ENCODE assay signal across 21 cellular contexts in genomic region chr1:227959325-227959860, GRCh38. TPM values are rescaled to one million over a fixed set of nuclear protein-coding genes. Genes with fewer than 3 reads are reported as not detected.
DNase-seq lines count a peak whose midpoint lies in the region; ATAC-seq and TF ChIP-seq lines count a peak whose summit lies in the region.
"Had no signal": no experiment of that assay in that cellular context is flagged by ENCODE, and none has a peak within 500 bp of the region (broad histone marks: within the 10 kb centered on the region; RNA-seq: fewer than 3 reads in every experiment).

No MANE protein-coding gene starts in this region.

- DNase-seq in GM23338 (ENCODE audit: low spot score) = peak; percentile 15
- no peak for DNase-seq in IMR-90
- DNase-seq in islet precursor cell = peak; percentile 20
- DNase-seq in sciatic nerve (ENCODE audit: low spot score) = peak; percentile 17
- no peak for DNase-seq in NCI-H2081 (lab: John Stamatoyannopoulos, UW)
- DNase-seq in GM10248 (ENCODE audit: extremely low spot score) = no peak
- no peak for DNase-seq in stimulated activated naive CD8-positive, alpha-beta T cell treated with anti-CD3 and anti-CD28 coated beads, Interleukin-15, amount 100 ng/mL, for 72 hours
- DNase-seq: BE2C; Calu3; CD4-positive, alpha-beta memory T cell; Karpas-422; MM.1S; NCI-H1417; NCI-H187 treated with DMSO at 0.1 percent for 48 hours; NCI-H2171; NCI-H446 treated with DMSO at 0.1 percent for 48 hours; NK-92 treated with Interleukin-12 subunit alpha and Interleukin-12 subunit beta, amount 100 ng/mL, for 24 hours; SIG-M5 had no signal

- H3K18ac ChIP-seq in IMR-90 (ENCODE audit: low read depth, low read length) = no peak overlapping the region

- H3K9me2 ChIP-seq in GM23338 (ENCODE audit: insufficient read depth) = no peaks in the 10 kb centered on the region

- dilution Hi-C loops in IMR-90 (cut with HindIII; ENCODE audit: low sequenced_read_pairs, unreplicated experiment) = no loop called here

- H3K9me1 ChIP-seq in IMR-90 (ENCODE audit: insufficient read depth, low read length) = no peaks in the 10 kb centered on the region

- H2AFZ ChIP-seq in GM23338 (peak overlapping the region; percentile 18; the same call in 1 of the 2 replicates), IMR-90 (replicated peaks; ENCODE audit: low read length, poor library complexity) (peak overlapping the region; percentile 67)

- no peak overlapping the region for H4K8ac ChIP-seq in IMR-90 (ENCODE audit: low read depth in 2 of 2, low read length in 2 of 2)

- H2BK15ac ChIP-seq in IMR-90 (ENCODE audit: low read depth, low read length) = no peak overlapping the region

- no peak overlapping the region for H4K91ac ChIP-seq in IMR-90 (ENCODE audit: insufficient read depth, low read depth, low read length)

- no peak overlapping the region for H3K4ac ChIP-seq in IMR-90 (ENCODE audit: low read depth, low read length)

- no peak overlapping the region for H3K9ac ChIP-seq in IMR-90 (ENCODE audit: low read depth, low read length)

- CTCF ChIA-PET in IMR-90 (lab: Yijun Ruan, JAX) (no interaction called here), GM10248 (lab: Yijun Ruan, JAX) (interaction anchor here (1.1 kb wide), 1 partner anchor 40 kb away, joined by 3 read pairs; no protein-coding TSS in a partner anchor)

- H2AK9ac ChIP-seq in IMR-90 (replicated peaks; ENCODE audit: low read depth, low read length, poor library complexity) = no peak overlapping the region

- no peak overlapping the region for H3K23ac ChIP-seq in IMR-90 (ENCODE audit: low read depth, low read length)

- intact Hi-C loops in IMR-90 (cut with micrococcal nuclease) (no loop called here), sciatic nerve (cut with DNase I) (no loop called here)

- H3K9me3 ChIP-seq in IMR-90 (ENCODE audit: control insufficient read depth, insufficient read depth, low read length) = no peaks in the 10 kb centered on the region

- H2BK5ac ChIP-seq in IMR-90 (ENCODE audit: low read depth, low read length, poor library complexity, severe bottlenecking) = no peak overlapping the region

- H3K9me3 Mint-ChIP-seq in GM23338 = peaks cover 2% of the 10 kb centered on the region; the same call in 1 of the 3 replicates
- no peaks in the 10 kb centered on the region for H3K9me3 Mint-ChIP-seq in stimulated activated naive CD8-positive, alpha-beta T cell treated with anti-CD3 and anti-CD28 coated beads, Interleukin-15, amount 100 ng/mL, for 72 hours
- H3K9me3 Mint-ChIP-seq: CD4-positive, alpha-beta memory T cell had no signal

- TF ChIP-seq CTCF in GM23338 (conservative IDR thresholded peaks at IDR 0.05; ENCODE audit: low read depth in 2 of 2) = no peak
- no peak for TF ChIP-seq CTCF in IMR-90 (conservative IDR thresholded peaks at IDR 0.05; ENCODE audit: low read depth, low read length)
- no peak for TF ChIP-seq CTCF in GM10248 (IDR thresholded peaks at IDR 0.05; ENCODE audit: control extremely low read depth, extremely low read depth, low read depth, missing control alignments)

- H3K27me3 ChIP-seq in GM23338 (ENCODE audit: insufficient read depth) = peaks cover 6% of the 10 kb centered on the region; the same call in 1 of the 2 replicates
- peaks cover 4% of the 10 kb centered on the region; the same call in 1 of the 2 replicates for H3K27me3 ChIP-seq in IMR-90 (ENCODE audit: control insufficient read depth, insufficient read depth, low read length)

- H2AK5ac ChIP-seq in IMR-90 (ENCODE audit: low read depth, low read length) = no peak overlapping the region

- POLR2A ChIA-PET in IMR-90 (lab: Charles Lee; ENCODE audit: unreplicated experiment) = no interaction called here
- POLR2A ChIA-PET in GM10248 (lab: Yijun Ruan, JAX) = no interaction called here

- no peak overlapping the region for H3K56ac ChIP-seq in IMR-90 (ENCODE audit: extremely low read depth, insufficient read depth, low read length)

- no peaks in the 10 kb centered on the region for H3F3A ChIP-seq in GM23338 (replicated peaks; ENCODE audit: low read depth)

- H3K27ac Mint-ChIP-seq in GM23338 = no peak overlapping the region
- no peak overlapping the region for H3K27ac Mint-ChIP-seq in stimulated activated naive CD8-positive, alpha-beta T cell treated with anti-CD3 and anti-CD28 coated beads, Interleukin-15, amount 100 ng/mL, for 72 hours
- H3K27ac Mint-ChIP-seq: CD4-positive, alpha-beta memory T cell had no signal

- no peak overlapping the region for H4K5ac ChIP-seq in IMR-90 (ENCODE audit: low read depth, low read length)

- H3K79me1 ChIP-seq in IMR-90 (ENCODE audit: low read depth in 1 of 2, low read length in 2 of 2) = no peaks in the 10 kb centered on the region

- TF ChIP-seq POLR2A in IMR-90 (IDR thresholded peaks at IDR 0.05; ENCODE audit: low read depth, low read length) = no peak

- H3K14ac ChIP-seq in IMR-90 (replicated peaks; ENCODE audit: low read depth, low read length) = no peak overlapping the region

- BruUV-seq in IMR-90 (replicated peaks; lab: Mats Ljungman, UMichigan) = no TSS peak

- H3K4me1 Mint-ChIP-seq in GM23338 = no peaks in the 10 kb centered on the region
- peaks cover 5% of the 10 kb centered on the region for H3K4me1 Mint-ChIP-seq in stimulated activated naive CD8-positive, alpha-beta T cell treated with anti-CD3 and anti-CD28 coated beads, Interleukin-15, amount 100 ng/mL, for 72 hours

- H3K4me1 ChIP-seq in GM23338 (ENCODE audit: insufficient read depth) (no peaks in the 10 kb centered on the region), IMR-90 (ENCODE audit: control insufficient read depth, insufficient read depth, low read length) (no peaks in the 10 kb centered on the region)
- H3K4me1 ChIP-seq: BE2C had no signal

- no peak overlapping the region for H2BK20ac ChIP-seq in IMR-90 (ENCODE audit: low read depth, low read length)

- H3K36me3 ChIP-seq in GM23338 (ENCODE audit: insufficient read depth) (no peaks in the 10 kb centered on the region), IMR-90 (ENCODE audit: control insufficient read depth, insufficient read depth, low read length) (no peaks in the 10 kb centered on the region)
- H3K36me3 ChIP-seq: BE2C had no signal

- H3K36me3 Mint-ChIP-seq in GM23338 (ENCODE audit: low read depth) = no peaks in the 10 kb centered on the region
- H3K36me3 Mint-ChIP-seq: CD4-positive, alpha-beta memory T cell had no signal

- no peaks in the 10 kb centered on the region for H4K20me1 ChIP-seq in GM23338 (replicated peaks; ENCODE audit: insufficient read depth)
- no peaks in the 10 kb centered on the region for H4K20me1 ChIP-seq in IMR-90 (ENCODE audit: insufficient read depth, low read length)

- H3K27ac ChIP-seq in GM23338 (ENCODE audit: low read depth) = no peak overlapping the region
- H3K27ac ChIP-seq in IMR-90 (ENCODE audit: insufficient read depth, low read length) = no peak overlapping the region

- 100% methylated on average over 1 of the region's 10 CpGs; no CpG with 5 or more reads in 1 of the 2 experiments for WGBS in IMR-90 (ENCODE audit: extremely low coverage in 2 of 2, insufficient read length in 1 of 2), 2 experiments

- H3K4me3 ChIP-seq in GM23338 (no peak overlapping the region), IMR-90 (ENCODE audit: insufficient read depth, low read depth, low read length) (no peak overlapping the region)

- no peaks in the 10 kb centered on the region for H3K79me2 ChIP-seq in GM23338 (replicated peaks; ENCODE audit: insufficient read depth)

- H3K4me3 Mint-ChIP-seq in GM23338 = no peak overlapping the region
- no peak overlapping the region for H3K4me3 Mint-ChIP-seq in stimulated activated naive CD8-positive, alpha-beta T cell treated with anti-CD3 and anti-CD28 coated beads, Interleukin-15, amount 100 ng/mL, for 72 hours
- H3K4me3 Mint-ChIP-seq: CD4-positive, alpha-beta memory T cell had no signal

- no peak for TF ChIP-seq RAD21 in IMR-90 (IDR thresholded peaks at IDR 0.05; ENCODE audit: low read length)

- no peak overlapping the region for H2BK120ac ChIP-seq in IMR-90 (ENCODE audit: low read depth, low read length)

- H3K4me2 ChIP-seq in GM23338 = no peak overlapping the region
- no peak overlapping the region for H3K4me2 ChIP-seq in IMR-90 (ENCODE audit: low read depth, low read length)

- peaks cover 7% of the 10 kb centered on the region for H3K27me3 Mint-ChIP-seq in GM23338 (ENCODE audit: insufficient read depth, low read depth, poor library complexity)
- peaks cover 44% of the 10 kb centered on the region for H3K27me3 Mint-ChIP-seq in stimulated activated naive CD8-positive, alpha-beta T cell treated with anti-CD3 and anti-CD28 coated beads, Interleukin-15, amount 100 ng/mL, for 72 hours

- ATAC-seq in GM23338 (no peak), IMR-90 (ENCODE audit: low read depth) (no peak), sciatic nerve (no peak)
- ATAC-seq in stimulated activated naive CD8-positive, alpha-beta T cell treated with anti-CD3 and anti-CD28 coated beads, Interleukin-15, amount 100 ng/mL, for 72 hours = no peak

- in situ Hi-C loops in IMR-90 (cut with MboI; ENCODE audit: low sequenced_read_pairs) = no loop called here

TF ChIP-seq in IMR-90, 13 proteins besides CTCF, POLR2A, EP300 and RAD21 (continues in another document):
- TF ChIP-seq MAFK (IDR thresholded peaks at IDR 0.05; ENCODE audit: low read depth, low read length) (no peak), MXI1 (IDR thresholded peaks at IDR 0.05; ENCODE audit: borderline replicate concordance, low read depth, low read length) (no peak), BHLHE40 (IDR thresholded peaks at IDR 0.05; ENCODE audit: low read depth, low read length) (no peak), RCOR1 (IDR thresholded peaks at IDR 0.05; ENCODE audit: insufficient replicate concordance, low read length) (no peak)
- TF ChIP-seq, protein P1, sequence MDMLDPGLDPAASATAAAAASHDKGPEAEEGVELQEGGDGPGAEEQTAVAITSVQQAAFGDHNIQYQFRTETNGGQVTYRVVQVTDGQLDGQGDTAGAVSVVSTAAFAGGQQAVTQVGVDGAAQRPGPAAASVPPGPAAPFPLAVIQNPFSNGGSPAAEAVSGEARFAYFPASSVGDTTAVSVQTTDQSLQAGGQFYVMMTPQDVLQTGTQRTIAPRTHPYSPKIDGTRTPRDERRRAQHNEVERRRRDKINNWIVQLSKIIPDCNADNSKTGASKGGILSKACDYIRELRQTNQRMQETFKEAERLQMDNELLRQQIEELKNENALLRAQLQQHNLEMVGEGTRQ (IDR thresholded peaks at IDR 0.05; ENCODE audit: low read depth, low read length) = no peak

RNA-seq across cellular contexts. Expression of gene WNT9A, which starts 11.7 kb away (rescaled TPM):
- total RNA-seq in GM23338 (2014; rRNA removed; shearing (Covaris generic)) = 1.8 and 2.0 TPM in 2 replicates
- polyA plus RNA-seq in GM23338 (2016; fragmentation: Nextera tagmentation; extraction: Ambion mirVana) (0.06 and 0.07 TPM in 2 replicates), IMR-90 (2012; rRNA removed) (0.36 and 0.42 TPM in 2 replicates)
- total RNA-seq in IMR-90 (2012; rRNA removed) (0.18 and 0.28 TPM in 2 replicates), sciatic nerve (11.4 TPM)
- polyA plus RNA-seq in IMR-90 (2012; cell fraction: cytosol; rRNA removed) = 0.24 and 0.63 TPM in 2 replicates
- polyA plus RNA-seq in IMR-90 (2012; cell fraction: nucleus; rRNA removed; ENCODE audit: low replicate concordance) = 0.81 and 1.1 TPM in 2 replicates
- total RNA-seq: OCI-LY7 had no signal

RNA-seq across cellular contexts. Expression of gene WNT3A, which starts 47.4 kb away (rescaled TPM):
- total RNA-seq in GM23338 (2014; rRNA removed; shearing (Covaris generic)) = 0.07 and 0.12 TPM in 2 replicates
- polyA plus RNA-seq in GM23338 (2016; fragmentation: Nextera tagmentation; extraction: Ambion mirVana) (0.40 and 0.65 TPM in 2 replicates), IMR-90 (2012; rRNA removed) (not detected in 2 replicates)
- total RNA-seq in IMR-90 (2012; rRNA removed) (not detected in 2 replicates), sciatic nerve (not detected)
- not detected in 2 replicates for polyA plus RNA-seq in IMR-90 (2012; cell fraction: cytosol; rRNA removed)
- not detected in 2 replicates for polyA plus RNA-seq in IMR-90 (2012; cell fraction: nucleus; rRNA removed; ENCODE audit: low replicate concordance)
- total RNA-seq: Calu3; CD4-positive, alpha-beta memory T cell; OCI-LY7; RPMI7951 had no signal
- polyA plus RNA-seq: AG04450; CD4-positive, alpha-beta memory T cell had no signal

Comparison
In these comparisons a context has a peak if more than half of its experiments do, and no peak if none do; other contexts are left out.
1. DNase-seq: peak in GM23338 (single experiment), islet precursor cell (single experiment) and sciatic nerve (single experiment); none in IMR-90 (single experiment), NCI-H2081 (0 of 2), GM10248 (single experiment) and stimulated activated naive CD8-positive, alpha-beta T cell treated with anti-CD3 and anti-CD28 coated beads, Interleukin-15, amount 100 ng/mL, for 72 hours (0 of 2).